Comparison of ENCODE assay signal across 8 cellular contexts in the genomic region with DNA sequence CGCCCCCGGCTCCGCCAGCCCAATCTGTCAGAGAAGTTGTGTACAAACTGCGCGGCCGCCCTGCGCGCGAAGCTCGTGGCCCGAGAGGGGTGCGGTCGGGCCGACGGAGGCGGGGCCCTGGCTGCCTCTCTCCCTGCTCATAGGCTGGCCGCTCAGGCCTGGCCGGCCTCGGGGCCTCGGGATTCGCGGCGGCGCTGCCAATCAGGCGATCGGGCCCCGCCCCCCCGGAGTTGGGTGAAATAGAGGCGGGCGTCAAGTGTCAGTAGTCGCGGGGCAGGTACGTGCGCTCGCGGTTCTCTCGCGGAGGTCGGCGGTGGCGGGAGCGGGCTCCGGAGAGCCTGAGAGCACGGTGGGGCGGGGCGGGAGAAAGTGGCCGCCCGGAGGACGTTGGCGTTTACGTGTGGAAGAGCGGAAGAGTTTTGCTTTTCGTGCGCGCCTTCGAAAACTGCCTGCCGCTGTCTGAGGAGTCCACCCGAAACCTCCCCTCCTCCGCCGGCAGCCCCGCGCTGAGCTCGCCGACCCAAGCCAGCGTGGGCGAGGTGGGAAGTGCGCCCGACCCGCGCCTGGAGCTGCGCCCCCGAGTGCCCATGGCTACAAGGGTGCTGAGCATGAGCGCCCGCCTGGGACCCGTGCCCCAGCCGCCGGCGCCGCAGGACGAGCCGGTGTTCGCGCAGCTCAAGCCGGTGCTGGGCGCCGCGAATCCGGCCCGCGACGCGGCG. TPM values are rescaled to one million over a fixed set of nuclear protein-coding genes. Genes with fewer than 3 reads are reported as not detected.
DNase-seq lines count a peak whose midpoint lies in the region; ATAC-seq and TF ChIP-seq lines count a peak whose summit lies in the region.

A gene (plus strand): TSS at position 265 of the 719 bp plus-strand sequence. CDS start 323 bp downstream, at position 588.

- H3K27me3 Mint-ChIP-seq in activated B cell treated with CpG ODN at 0.5 μM for 24 hours = peaks cover 38% of the 10 kb centered on the region

- intact Hi-C loops in activated B cell treated with CpG ODN at 0.5 μM for 24 hours (cut with micrococcal nuclease) = loop anchor here (1.0 to 5.0 kb wide), 4 partner anchors 277 to 1767 kb away; a partner anchor contains a TSS

- TF ChIP-seq CTCF in AG04450 (IDR thresholded peaks at IDR 0.05; ENCODE audit: low read depth, low read length) = no peak
- TF ChIP-seq CTCF in activated B cell treated with CpG ODN at 0.5 μM for 24 hours (IDR thresholded peaks at IDR 0.05) = no peak

- peak within 1 kb of the TSS; percentile 91 for H3K4me3 Mint-ChIP-seq in activated B cell treated with CpG ODN at 0.5 μM for 24 hours

- peak within 1 kb of the TSS; percentile 50 for H3K27ac ChIP-seq in AG04450 (ENCODE audit: low read depth, low read length)

- no peaks in the 10 kb centered on the region for H3K27me3 ChIP-seq in AG04450 (ENCODE audit: control insufficient read depth, insufficient read depth, low read length)

- no peaks in the 10 kb centered on the region for H3K9me3 ChIP-seq in AG04450 (ENCODE audit: control insufficient read depth, insufficient read depth, low read length)

- H3K36me3 Mint-ChIP-seq in activated B cell treated with CpG ODN at 0.5 μM for 24 hours (ENCODE audit: low read depth) = peaks cover 2% of the 10 kb centered on the region

- CTCF ChIA-PET in AG04450 (lab: Charles Lee) (interaction anchor here (0.8 to 1.2 kb wide), 3 partner anchors 39 to 642 kb away, joined by 3 to 4 read pairs (median 3); no protein-coding TSS in a partner anchor), activated B cell treated with CpG ODN at 0.5 μM for 24 hours (lab: Charles Lee) (interaction anchor here (0.6 kb wide), 1 partner anchor 26 kb away, joined by 3 read pairs; no protein-coding TSS in a partner anchor)

- peak within 1 kb of the TSS; percentile 81 for H3K4me3 ChIP-seq in AG04450 (ENCODE audit: low read depth, low read length)

- H3K27ac Mint-ChIP-seq in activated B cell treated with CpG ODN at 0.5 μM for 24 hours = peak within 1 kb of the TSS; percentile 54

- no peaks in the 10 kb centered on the region for H3K9me3 Mint-ChIP-seq in activated B cell treated with CpG ODN at 0.5 μM for 24 hours

- DNase-seq in AG04450 (ENCODE audit: low read depth, low spot score) = peak; percentile 77
- peak; percentile 86 for DNase-seq in NCI-H2196 (lab: John Stamatoyannopoulos, UW; ENCODE audit: unreplicated experiment)
- peak; percentile 93 for DNase-seq in activated B cell treated with CpG ODN at 0.5 μM for 24 hours
- peak; percentile 95 for DNase-seq in central memory CD4-positive, alpha-beta T cell
- peak; percentile 100 for DNase-seq in islet precursor cell
- DNase-seq in stimulated activated CD4-positive, alpha-beta T cell treated with anti-CD3 and anti-CD28 coated beads, Interleukin-12 subunit alpha, Interleukin-12 subunit beta, amount 100 ng/mL, for 48 hours (ENCODE audit: low read depth in 2 of 3, low spot score in 1 of 3) = peak; percentile 90 to 95 (median 92)

- POLR2A ChIA-PET in AG04450 (lab: Yijun Ruan, JAX) = interaction anchor here (0.5 to 1.7 kb wide), 6 partner anchors 9 to 630 kb away, joined by 3 to 6 read pairs (median 4); no protein-coding TSS in a partner anchor
- POLR2A ChIA-PET in activated B cell treated with CpG ODN at 0.5 μM for 24 hours (lab: Charles Lee) = interaction anchor here (0.5 kb wide), 1 partner anchor 898 kb away, joined by 3 read pairs; no protein-coding TSS in a partner anchor

- peaks cover 18% of the 10 kb centered on the region for H3K4me1 Mint-ChIP-seq in activated B cell treated with CpG ODN at 0.5 μM for 24 hours

- ATAC-seq in GM18873 (IDR thresholded peaks at IDR 0.05; ENCODE audit: low FRiP score, unreplicated experiment) = peak; percentile 95
- ATAC-seq in HG03108 (IDR thresholded peaks at IDR 0.05; ENCODE audit: unreplicated experiment) = peak; percentile 99
- ATAC-seq in activated B cell treated with CpG ODN at 0.5 μM for 24 hours (ENCODE audit: low read depth) = peak; percentile 99

RNA-seq across cellular contexts. Expression of the gene that starts here (rescaled TPM):
- 10.2 and 11.2 TPM in 2 replicates for polyA plus RNA-seq in AG04450 (2011; rRNA removed)
- 16.1 and 22.0 TPM in 2 replicates for polyA minus RNA-seq in AG04450 (2011; rRNA and poly(A)+ RNA removed)
- total RNA-seq in activated B cell treated with CpG ODN at 0.5 μM for 24 hours = 0.35 and 0.69 TPM in 2 replicates

Comparison
In these comparisons a context has a peak if more than half of its experiments do, and no peak if none do; other contexts are left out.
1. Peak in every context shown above with its lines: DNase-seq, ATAC-seq, H3K4me3 ChIP-seq and H3K27ac ChIP-seq.
2. Peak in DNase-seq and ATAC-seq in activated B cell treated with CpG ODN at 0.5 μM for 24 hours; RNA of the gene not detected or under 1 TPM.